In the genomic region with DNA sequence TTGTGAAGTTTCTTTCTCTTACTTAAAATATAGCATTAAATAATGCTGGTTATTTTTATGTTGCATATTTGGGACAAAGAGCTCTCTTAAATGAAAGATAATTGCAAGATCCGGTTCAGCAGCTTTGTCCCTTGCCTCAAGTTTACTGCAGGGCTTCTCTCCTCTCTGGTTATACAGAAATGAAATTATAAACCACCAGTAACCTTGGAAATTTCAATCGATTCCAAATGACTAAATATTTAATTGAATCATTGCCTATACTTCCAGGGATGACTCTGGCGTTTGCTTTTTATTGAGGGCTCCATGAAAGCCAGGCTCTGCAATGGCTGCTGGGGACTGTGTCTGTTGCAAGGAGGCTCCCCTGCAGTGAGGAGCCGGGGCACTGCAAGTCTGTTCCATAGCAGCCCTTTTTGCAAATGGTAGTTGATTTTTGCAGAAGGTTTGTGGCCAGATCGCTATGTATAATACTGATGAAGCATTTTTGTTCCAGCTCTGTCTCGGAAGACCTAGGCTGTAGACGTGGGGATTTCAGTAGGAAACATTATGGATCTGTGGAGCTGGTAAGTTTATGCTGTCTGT, we compare ENCODE assay signal across 11 cellular contexts. TPM values are rescaled to one million over a fixed set of nuclear protein-coding genes. Genes with fewer than 3 reads are reported as not detected.
DNase-seq lines count a peak whose midpoint lies in the region; ATAC-seq and TF ChIP-seq lines count a peak whose summit lies in the region.
"Had no signal": no experiment of that assay in that cellular context is flagged by ENCODE, and none has a peak within 500 bp of the region (broad histone marks: within the 10 kb centered on the region; RNA-seq: fewer than 3 reads in every experiment).

A gene with protein sequence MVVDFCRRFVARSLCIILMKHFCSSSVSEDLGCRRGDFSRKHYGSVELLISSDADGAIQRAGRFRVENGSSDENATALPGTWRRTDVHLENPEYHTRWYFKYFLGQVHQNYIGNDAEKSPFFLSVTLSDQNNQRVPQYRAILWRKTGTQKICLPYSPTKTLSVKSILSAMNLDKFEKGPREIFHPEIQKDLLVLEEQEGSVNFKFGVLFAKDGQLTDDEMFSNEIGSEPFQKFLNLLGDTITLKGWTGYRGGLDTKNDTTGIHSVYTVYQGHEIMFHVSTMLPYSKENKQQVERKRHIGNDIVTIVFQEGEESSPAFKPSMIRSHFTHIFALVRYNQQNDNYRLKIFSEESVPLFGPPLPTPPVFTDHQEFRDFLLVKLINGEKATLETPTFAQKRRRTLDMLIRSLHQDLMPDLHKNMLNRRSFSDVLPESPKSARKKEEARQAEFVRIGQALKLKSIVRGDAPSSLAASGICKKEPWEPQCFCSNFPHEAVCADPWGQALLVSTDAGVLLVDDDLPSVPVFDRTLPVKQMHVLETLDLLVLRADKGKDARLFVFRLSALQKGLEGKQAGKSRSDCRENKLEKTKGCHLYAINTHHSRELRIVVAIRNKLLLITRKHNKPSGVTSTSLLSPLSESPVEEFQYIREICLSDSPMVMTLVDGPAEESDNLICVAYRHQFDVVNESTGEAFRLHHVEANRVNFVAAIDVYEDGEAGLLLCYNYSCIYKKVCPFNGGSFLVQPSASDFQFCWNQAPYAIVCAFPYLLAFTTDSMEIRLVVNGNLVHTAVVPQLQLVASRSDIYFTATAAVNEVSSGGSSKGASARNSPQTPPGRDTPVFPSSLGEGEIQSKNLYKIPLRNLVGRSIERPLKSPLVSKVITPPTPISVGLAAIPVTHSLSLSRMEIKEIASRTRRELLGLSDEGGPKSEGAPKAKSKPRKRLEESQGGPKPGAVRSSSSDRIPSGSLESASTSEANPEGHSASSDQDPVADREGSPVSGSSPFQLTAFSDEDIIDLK (plus strand): TSS at position 313 of the 579 bp plus-strand sequence. CDS start 104 bp downstream, at position 417.

- H3K27ac Mint-ChIP-seq in endodermal cell, result peak within 1 kb of the TSS; percentile 58
- H3K27ac Mint-ChIP-seq in nephron progenitor cell, result no peak within 1 kb of the TSS

- H3K36me3 Mint-ChIP-seq in endodermal cell (ENCODE audit: low read depth) (no peaks in the 10 kb centered on the region), nephron progenitor cell (ENCODE audit: low read depth) (no peaks in the 10 kb centered on the region)

- no peak within 1 kb of the TSS for H3K27ac ChIP-seq in endodermal cell (ENCODE audit: low read depth, low read length)
- no peak within 1 kb of the TSS for H3K27ac ChIP-seq in colonic mucosa
- H3K27ac ChIP-seq: epithelial cell of prostate had no signal

- no peak for ATAC-seq in GM19395 (IDR thresholded peaks at IDR 0.05; ENCODE audit: unreplicated experiment)

- H3K27me3 Mint-ChIP-seq in endodermal cell (ENCODE audit: insufficient read depth), result no peaks in the 10 kb centered on the region
- peaks cover 2% of the 10 kb centered on the region for H3K27me3 Mint-ChIP-seq in nephron progenitor cell (ENCODE audit: low read depth, poor library complexity)

- WGBS in endodermal cell (ENCODE audit: insufficient coverage in 1 of 2, insufficient read length in 1 of 2), 2 experiments, result 61 to 69% methylated on average over 6 to 7 of the region's 7 CpGs

- H3K9ac ChIP-seq in endodermal cell (ENCODE audit: extremely low read depth, low read length, poor library complexity, severe bottlenecking) (no peak within 1 kb of the TSS), colonic mucosa (ENCODE audit: low read depth in 2 of 2, low read length in 2 of 2) (no peak within 1 kb of the TSS)

- no peak within 1 kb of the TSS for H3K4me3 ChIP-seq in endodermal cell (ENCODE audit: low read length)
- H3K4me3 ChIP-seq in colonic mucosa, result no peak within 1 kb of the TSS

- H3K9me3 ChIP-seq in endodermal cell (ENCODE audit: control insufficient read depth, low read length) (no peaks in the 10 kb centered on the region), colonic mucosa (no peaks in the 10 kb centered on the region)

- no peak for TF ChIP-seq CTCF in endodermal cell (conservative IDR thresholded peaks at IDR 0.05)
- no peak for TF ChIP-seq CTCF in nephron progenitor cell (IDR thresholded peaks at IDR 0.05)
- no peak for TF ChIP-seq CTCF in colonic mucosa (IDR thresholded peaks at IDR 0.05)

- intact Hi-C loops in colonic mucosa (cut with DNase I), result no loop called here

- no peaks in the 10 kb centered on the region for H3K9me3 Mint-ChIP-seq in endodermal cell
- H3K9me3 Mint-ChIP-seq in nephron progenitor cell, result no peaks in the 10 kb centered on the region

- no peak within 1 kb of the TSS for H3K4me3 Mint-ChIP-seq in endodermal cell
- H3K4me3 Mint-ChIP-seq in nephron progenitor cell, result no peak within 1 kb of the TSS

- no peaks in the 10 kb centered on the region for H3K27me3 ChIP-seq in endodermal cell (ENCODE audit: control insufficient read depth, insufficient read depth, low read length, poor library complexity, severe bottlenecking)
- no peaks in the 10 kb centered on the region for H3K27me3 ChIP-seq in colonic mucosa

- no peaks in the 10 kb centered on the region for H3K36me3 ChIP-seq in endodermal cell (ENCODE audit: control insufficient read depth, insufficient read depth, low read length)
- no peaks in the 10 kb centered on the region for H3K36me3 ChIP-seq in colonic mucosa

- H3K4me1 Mint-ChIP-seq in endodermal cell (no peaks in the 10 kb centered on the region), nephron progenitor cell (no peaks in the 10 kb centered on the region)

- peak; percentile 19 for DNase-seq in NCI-H2227 treated with DMSO at 0.1 percent for 48 hours (lab: John Stamatoyannopoulos, UW)
- DNase-seq in endodermal cell, result peak; percentile 55
- DNase-seq in nephron progenitor cell, result peak; percentile 7
- DNase-seq in ureter (ENCODE audit: low spot score), result no peak
- DNase-seq in colonic mucosa, result no peak
- DNase-seq in effector CD8-positive, alpha-beta T cell (lab: John Stamatoyannopoulos, UW), result no peak
- DNase-seq: DMS 273 treated with DMSO at 0.1 percent for 48 hours, NCI-H2171 treated with DMSO at 0.1 percent for 48 hours, SW 1271 had no signal

- no peaks in the 10 kb centered on the region for H3K4me1 ChIP-seq in endodermal cell (ENCODE audit: control insufficient read depth, insufficient read depth, low read length)
- no peaks in the 10 kb centered on the region for H3K4me1 ChIP-seq in colonic mucosa

RNA-seq across cellular contexts. Expression of the gene that starts here (rescaled TPM):
- total RNA-seq in endodermal cell, result 10 to 100 TPM in 1 of 2 donors, 1 to 10 TPM in 1; 7.2 to 12.8 TPM
- polyA plus RNA-seq in endodermal cell (2013, experiment 1 of 2), result 10.0 TPM
- 10.1 TPM for polyA plus RNA-seq in endodermal cell (2013, experiment 2 of 2)
- total RNA-seq in ureter, result 59.0 TPM
- total RNA-seq in colonic mucosa, result 1 to 10 TPM; 4.1 to 5.1 TPM

Comparison
In these comparisons a context has a peak if more than half of its experiments do, and no peak if none do; other contexts are left out.
1. DNase-seq: peak in NCI-H2227 treated with DMSO at 0.1 percent for 48 hours (single experiment), endodermal cell (single experiment) and nephron progenitor cell (single experiment); none in ureter (single experiment), colonic mucosa (single experiment) and effector CD8-positive, alpha-beta T cell (single experiment).